ENCODE assay signal across 25 cellular contexts in the genomic region with DNA sequence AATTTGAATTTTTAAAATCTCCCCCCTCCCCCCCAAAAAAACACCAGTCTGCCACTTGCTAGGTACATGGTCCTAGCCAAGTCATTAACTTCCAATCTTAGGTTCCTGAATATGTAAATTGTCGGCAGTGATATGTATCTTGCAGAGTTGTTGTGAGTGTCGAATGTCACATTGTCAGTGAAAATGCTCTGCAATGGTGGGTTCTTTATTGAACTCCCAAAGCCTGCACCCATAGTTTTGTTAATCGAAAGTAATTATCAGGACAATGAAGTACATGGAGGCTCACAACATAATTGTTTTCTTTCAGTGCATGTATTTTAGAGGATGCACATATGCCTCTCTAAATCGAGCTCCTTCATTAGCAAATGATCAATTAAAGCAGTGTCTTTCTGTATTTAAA.
"Had no signal": no experiment of that assay in that cellular context is flagged by ENCODE, and none has a peak within 500 bp of the region (broad histone marks: within the 10 kb centered on the region; RNA-seq: fewer than 3 reads in every experiment).

No MANE protein-coding gene starts in this region.

- H3K4me1 Mint-ChIP-seq: activated naive CD4-positive, alpha-beta T cell treated with anti-CD3 and anti-CD28 coated beads, Interleukin-2, amount 10 ng/mL, durations not matched to agents 7 days and 5 days; activated naive CD8-positive, alpha-beta T cell treated with anti-CD3 and anti-CD28 coated beads, Interleukin-2, amount 10 ng/mL, durations not matched to agents 7 days and 5 days; naive thymus-derived CD4-positive, alpha-beta T cell; stimulated activated effector memory CD8-positive, alpha-beta T cell treated with anti-CD3 and anti-CD28 coated beads, Interleukin-12 subunit alpha, Interleukin-12 subunit beta, amount 100 ng/mL, for 72 hours had no signal

- H3K27me3 ChIP-seq: ascending aorta, brain microvascular endothelial cell, esophagus muscularis mucosa, foreskin keratinocyte, sigmoid colon had no signal

- H3K4me3 Mint-ChIP-seq: activated naive CD4-positive, alpha-beta T cell treated with anti-CD3 and anti-CD28 coated beads, Interleukin-2, amount 10 ng/mL, durations not matched to agents 7 days and 5 days; activated naive CD8-positive, alpha-beta T cell treated with anti-CD3 and anti-CD28 coated beads, Interleukin-2, amount 10 ng/mL, durations not matched to agents 7 days and 5 days; naive thymus-derived CD4-positive, alpha-beta T cell; stimulated activated effector memory CD8-positive, alpha-beta T cell treated with anti-CD3 and anti-CD28 coated beads, Interleukin-12 subunit alpha, Interleukin-12 subunit beta, amount 100 ng/mL, for 72 hours; stimulated activated naive CD8-positive, alpha-beta T cell treated with anti-CD3 and anti-CD28 coated beads, Interleukin-15, Interleukin-2, amounts not matched to agents 100 ng/mL and 50 ng/mL, for 24 hours; T-helper 2 cell treated with Interferon-gamma antibody and Interleukin-4, amounts not matched to agents 5 μg/mL and 100 μg/mL, for 36 hours had no signal

- H3K27ac Mint-ChIP-seq: activated naive CD4-positive, alpha-beta T cell treated with anti-CD3 and anti-CD28 coated beads, Interleukin-2, amount 10 ng/mL, durations not matched to agents 7 days and 5 days; activated naive CD8-positive, alpha-beta T cell treated with anti-CD3 and anti-CD28 coated beads, Interleukin-2, amount 10 ng/mL, durations not matched to agents 7 days and 5 days; naive thymus-derived CD4-positive, alpha-beta T cell; stimulated activated effector memory CD8-positive, alpha-beta T cell treated with anti-CD3 and anti-CD28 coated beads, Interleukin-12 subunit alpha, Interleukin-12 subunit beta, amount 100 ng/mL, for 72 hours; stimulated activated naive CD8-positive, alpha-beta T cell treated with anti-CD3 and anti-CD28 coated beads, Interleukin-15, Interleukin-2, amounts not matched to agents 100 ng/mL and 50 ng/mL, for 24 hours; T-helper 2 cell treated with Interferon-gamma antibody and Interleukin-4, amounts not matched to agents 5 μg/mL and 100 μg/mL, for 36 hours had no signal

- DNase-seq: activated CD4-positive, alpha-beta T cell treated with anti-CD3 and anti-CD28 coated beads for 4 hours; activated CD4-positive, alpha-beta T cell treated with anti-CD3 and anti-CD28 coated beads, Interleukin-2, amount 50 U/mL, for 4 hours; activated gamma-delta T cell; activated naive CD4-positive, alpha-beta T cell treated with anti-CD3 and anti-CD28 coated beads, Interleukin-2, amount 10 ng/mL, durations not matched to agents 7 days and 5 days; activated naive CD8-positive, alpha-beta T cell treated with anti-CD3 and anti-CD28 coated beads, Interleukin-2, amount 10 ng/mL, durations not matched to agents 7 days and 5 days; foreskin keratinocyte; heart left ventricle; left cardiac atrium; midbrain; naive thymus-derived CD4-positive, alpha-beta T cell; nucleus accumbens; pancreas; psoas muscle; sigmoid colon; small intestine; stimulated activated CD4-positive, alpha-beta T cell treated with anti-CD3 and anti-CD28 coated beads, Interleukin-4, amount 100 ng/mL, for 24 hours; T-helper 1 cell; trophoblast cell had no signal

- H3K9me3 Mint-ChIP-seq: activated naive CD4-positive, alpha-beta T cell treated with anti-CD3 and anti-CD28 coated beads, Interleukin-2, amount 10 ng/mL, durations not matched to agents 7 days and 5 days; activated naive CD8-positive, alpha-beta T cell treated with anti-CD3 and anti-CD28 coated beads, Interleukin-2, amount 10 ng/mL, durations not matched to agents 7 days and 5 days; stimulated activated effector memory CD8-positive, alpha-beta T cell treated with anti-CD3 and anti-CD28 coated beads, Interleukin-12 subunit alpha, Interleukin-12 subunit beta, amount 100 ng/mL, for 72 hours; stimulated activated naive CD8-positive, alpha-beta T cell treated with anti-CD3 and anti-CD28 coated beads, Interleukin-15, Interleukin-2, amounts not matched to agents 100 ng/mL and 50 ng/mL, for 24 hours; T-helper 2 cell treated with Interferon-gamma antibody and Interleukin-4, amounts not matched to agents 5 μg/mL and 100 μg/mL, for 36 hours had no signal

- H3K4me1 ChIP-seq: ascending aorta, heart left ventricle, pancreas had no signal

- H3K4me3 ChIP-seq: ascending aorta, esophagus muscularis mucosa, heart left ventricle, pancreas, psoas muscle, sigmoid colon, thoracic aorta had no signal

- ATAC-seq: foreskin keratinocyte; heart left ventricle; left cardiac atrium; naive thymus-derived CD4-positive, alpha-beta T cell; pancreas; psoas muscle; stimulated activated effector memory CD8-positive, alpha-beta T cell treated with anti-CD3 and anti-CD28 coated beads, Interleukin-12 subunit alpha, Interleukin-12 subunit beta, amount 100 ng/mL, for 72 hours had no signal

- H3K9me3 ChIP-seq: ascending aorta, esophagus muscularis mucosa, heart left ventricle, pancreas, psoas muscle, sigmoid colon, thoracic aorta had no signal

- H3K27ac ChIP-seq: brain microvascular endothelial cell, esophagus muscularis mucosa, foreskin keratinocyte, heart left ventricle, pancreas, psoas muscle, thoracic aorta had no signal

- H3K36me3 Mint-ChIP-seq: activated naive CD4-positive, alpha-beta T cell treated with anti-CD3 and anti-CD28 coated beads, Interleukin-2, amount 10 ng/mL, durations not matched to agents 7 days and 5 days; activated naive CD8-positive, alpha-beta T cell treated with anti-CD3 and anti-CD28 coated beads, Interleukin-2, amount 10 ng/mL, durations not matched to agents 7 days and 5 days; naive thymus-derived CD4-positive, alpha-beta T cell; stimulated activated effector memory CD8-positive, alpha-beta T cell treated with anti-CD3 and anti-CD28 coated beads, Interleukin-12 subunit alpha, Interleukin-12 subunit beta, amount 100 ng/mL, for 72 hours had no signal

- H3K36me3 ChIP-seq: ascending aorta, brain microvascular endothelial cell, esophagus muscularis mucosa, heart left ventricle, pancreas, sigmoid colon, thoracic aorta had no signal

- H3K27me3 Mint-ChIP-seq: activated naive CD8-positive, alpha-beta T cell treated with anti-CD3 and anti-CD28 coated beads, Interleukin-2, amount 10 ng/mL, durations not matched to agents 7 days and 5 days; naive thymus-derived CD4-positive, alpha-beta T cell; stimulated activated naive CD8-positive, alpha-beta T cell treated with anti-CD3 and anti-CD28 coated beads, Interleukin-15, Interleukin-2, amounts not matched to agents 100 ng/mL and 50 ng/mL, for 24 hours had no signal
